In genomic region chr17:77392376-77393273, GRCh38 we compare ENCODE assay signal across 8 cellular contexts.
DNase-seq lines count a peak whose midpoint lies in the region; ATAC-seq and TF ChIP-seq lines count a peak whose summit lies in the region.

No MANE protein-coding gene starts in this region.

- 42 to 47% methylated on average over 16 of the region's 16 CpGs for WGBS in lung, 2 donors

- DNase-seq in activated naive CD4-positive, alpha-beta T cell treated with anti-CD3 and anti-CD28 coated beads, Interleukin-2, amount 50 U/mL, for 16 hours: no peak
- DNase-seq in chondrocyte (ENCODE audit: low spot score) (no peak), lung (ENCODE audit: low spot score) (no peak), vagina (ENCODE audit: extremely low spot score in 2 of 2) (no peak), SIG-M5 (lab: John Stamatoyannopoulos, UW) (no peak), hippocampal formation (lab: John Stamatoyannopoulos, UW) (no peak)
- no peak for DNase-seq in stimulated activated CD4-positive, alpha-beta T cell treated with anti-CD3 and anti-CD28 coated beads, Interleukin-1b, Interleukin-23, amount 100 ng/mL, for 48 hours

- no peaks in the 10 kb centered on the region for H3K27me3 Mint-ChIP-seq in activated naive CD4-positive, alpha-beta T cell treated with anti-CD3 and anti-CD28 coated beads, Interleukin-2, amount 50 U/mL, for 24 hours
- no peaks in the 10 kb centered on the region for H3K27me3 Mint-ChIP-seq in chondrocyte (ENCODE audit: low read depth)

- H3K36me3 Mint-ChIP-seq in activated naive CD4-positive, alpha-beta T cell treated with anti-CD3 and anti-CD28 coated beads, Interleukin-2, amount 50 U/mL, for 24 hours: no peaks in the 10 kb centered on the region
- H3K36me3 Mint-ChIP-seq in chondrocyte (ENCODE audit: low read depth): peaks cover 2% of the 10 kb centered on the region

- H3K27ac ChIP-seq in lung (ENCODE audit: low read depth in 1 of 2, low read length in 1 of 2): peak overlapping the region; percentile 38 to 83
- H3K27ac ChIP-seq in vagina: peak overlapping the region; percentile 84

- peak overlapping the region; percentile 68 for H3K27ac Mint-ChIP-seq in activated naive CD4-positive, alpha-beta T cell treated with anti-CD3 and anti-CD28 coated beads, Interleukin-2, amount 50 U/mL, for 24 hours
- H3K27ac Mint-ChIP-seq in chondrocyte (ENCODE audit: unreplicated experiment): peak overlapping the region; percentile 97

- TF ChIP-seq POLR2A in vagina (IDR thresholded peaks at IDR 0.05): no peak

- H3K4me3 ChIP-seq in lung: no peak overlapping the region
- H3K4me3 ChIP-seq in vagina: no peak overlapping the region

- no peaks in the 10 kb centered on the region for H3K9me3 Mint-ChIP-seq in activated naive CD4-positive, alpha-beta T cell treated with anti-CD3 and anti-CD28 coated beads, Interleukin-2, amount 50 U/mL, for 24 hours
- no peaks in the 10 kb centered on the region for H3K9me3 Mint-ChIP-seq in chondrocyte (ENCODE audit: low read depth)

- H3K4me1 ChIP-seq in lung (ENCODE audit: control insufficient read depth in 2 of 2, insufficient read depth in 2 of 2, low read length in 2 of 2): peaks cover 24 to 49% of the 10 kb centered on the region in 2 donors
- H3K4me1 ChIP-seq in vagina: peaks cover 91% of the 10 kb centered on the region

- intact Hi-C loops in vagina (cut with DNase I): no loop called here

- ATAC-seq in lung (ENCODE audit: insufficient read depth, low FRiP score): no peak

- H3K9me3 ChIP-seq in lung (ENCODE audit: control insufficient read depth in 2 of 2, insufficient read depth in 1 of 2, low read length in 1 of 2) (no peaks in the 10 kb centered on the region), vagina (no peaks in the 10 kb centered on the region)

- H3K4me3 Mint-ChIP-seq in activated naive CD4-positive, alpha-beta T cell treated with anti-CD3 and anti-CD28 coated beads, Interleukin-2, amount 50 U/mL, for 24 hours: peak overlapping the region; percentile 4
- peak overlapping the region; percentile 35 for H3K4me3 Mint-ChIP-seq in chondrocyte (ENCODE audit: unreplicated experiment)

- H3K36me3 ChIP-seq in lung (ENCODE audit: control insufficient read depth in 2 of 2, insufficient read depth in 2 of 2, low read length in 2 of 2) (peaks cover 0 to 3% of the 10 kb centered on the region in 2 donors), vagina (no peaks in the 10 kb centered on the region)

- H3K4me1 Mint-ChIP-seq in activated naive CD4-positive, alpha-beta T cell treated with anti-CD3 and anti-CD28 coated beads, Interleukin-2, amount 50 U/mL, for 24 hours: peaks cover 77% of the 10 kb centered on the region
- peaks cover 73% of the 10 kb centered on the region for H3K4me1 Mint-ChIP-seq in chondrocyte (ENCODE audit: low read depth)

- no peaks in the 10 kb centered on the region for H3K27me3 ChIP-seq in lung (ENCODE audit: control insufficient read depth, insufficient read depth)
- H3K27me3 ChIP-seq in vagina: no peaks in the 10 kb centered on the region

- TF ChIP-seq CTCF in chondrocyte (IDR thresholded peaks at IDR 0.05) (no peak), lung (IDR thresholded peaks at IDR 0.05; ENCODE audit: control extremely low read depth, extremely low read depth) (no peak), vagina (IDR thresholded peaks at IDR 0.05) (peak in 1 of 3 experiments; percentile 8)
